Comparison of ENCODE assay signal across 8 cellular contexts in genomic region chr3:187025656-187026320, GRCh38.
DNase-seq lines count a peak whose midpoint lies in the region; ATAC-seq and TF ChIP-seq lines count a peak whose summit lies in the region.

No MANE protein-coding gene starts in this region.

- H3K9me2 ChIP-seq in PC-9 (ENCODE audit: insufficient read depth), result no peaks in the 10 kb centered on the region

- CTCF ChIA-PET in PC-9 (lab: Charles Lee), result no interaction called here

- intact Hi-C loops in posterior vena cava (cut with DNase I) (no loop called here), PC-9 (cut with micrococcal nuclease; ENCODE audit: unreplicated experiment) (no loop called here)

- no peak overlapping the region for H3K4me3 ChIP-seq in cardiac muscle cell
- no peak overlapping the region for H3K4me3 ChIP-seq in right atrium auricular region
- peak overlapping the region; percentile 47 for H3K4me3 ChIP-seq in effector memory CD4-positive, alpha-beta T cell (ENCODE audit: insufficient read depth, low read depth, low read length, poor library complexity, severe bottlenecking)
- no peak overlapping the region for H3K4me3 ChIP-seq in PC-9

- H4K20me1 ChIP-seq in PC-9 (ENCODE audit: insufficient read depth), result no peaks in the 10 kb centered on the region

- DNase-seq in cardiac muscle cell (ENCODE audit: low read depth in 1 of 2, low spot score in 1 of 2) (no peak), right atrium auricular region (ENCODE audit: low spot score) (no peak), SK-N-DZ (ENCODE audit: low spot score) (peak; percentile 43), NCI-H2196 (lab: John Stamatoyannopoulos, UW; ENCODE audit: unreplicated experiment) (no peak), posterior vena cava (ENCODE audit: low spot score) (no peak), PC-9 (no peak)
- no peak for DNase-seq in effector memory CD4-positive, alpha-beta T cell

- H3K27me3 ChIP-seq in cardiac muscle cell (no peaks in the 10 kb centered on the region), right atrium auricular region (no peaks in the 10 kb centered on the region), PC-9 (ENCODE audit: insufficient read depth, low read depth) (no peaks in the 10 kb centered on the region)
- no peaks in the 10 kb centered on the region for H3K27me3 ChIP-seq in effector memory CD4-positive, alpha-beta T cell (replicated peaks; ENCODE audit: control insufficient read depth, insufficient read depth, low read length, poor library complexity, severe bottlenecking)

- H3K4me2 ChIP-seq in PC-9, result no peak overlapping the region

- H2AFZ ChIP-seq in PC-9, result no peak overlapping the region

- POLR2A ChIA-PET in PC-9 (lab: Charles Lee; ENCODE audit: unreplicated experiment), result interaction anchor here (0.7 kb wide), 1 partner anchor 559 kb away, joined by 3 read pairs; no protein-coding TSS in a partner anchor

- H3K9me3 ChIP-seq in cardiac muscle cell (ENCODE audit: low read depth), result no peaks in the 10 kb centered on the region
- H3K9me3 ChIP-seq in right atrium auricular region, result no peaks in the 10 kb centered on the region
- no peaks in the 10 kb centered on the region for H3K9me3 ChIP-seq in effector memory CD4-positive, alpha-beta T cell (ENCODE audit: control insufficient read depth, low read length)
- no peaks in the 10 kb centered on the region for H3K9me3 ChIP-seq in PC-9 (ENCODE audit: insufficient read depth, low read depth)

- no TSS peak for BruUV-seq in PC-9 (replicated peaks; lab: Mats Ljungman, UMichigan)

- no peak for ATAC-seq in HG02571 (IDR thresholded peaks at IDR 0.05; ENCODE audit: unreplicated experiment)

- no peaks in the 10 kb centered on the region for H3K79me2 ChIP-seq in PC-9 (ENCODE audit: low read depth)

- peaks cover 42% of the 10 kb centered on the region for H3K4me1 ChIP-seq in cardiac muscle cell (ENCODE audit: low read depth)
- H3K4me1 ChIP-seq in right atrium auricular region, result peaks cover 0 to 22% of the 10 kb centered on the region in 2 donors
- H3K4me1 ChIP-seq in effector memory CD4-positive, alpha-beta T cell (ENCODE audit: control insufficient read depth, insufficient read depth, low read length, poor library complexity, severe bottlenecking), result peaks cover 49% of the 10 kb centered on the region
- H3K4me1 ChIP-seq in PC-9 (replicated peaks; ENCODE audit: insufficient read depth), result no peaks in the 10 kb centered on the region

- no peaks in the 10 kb centered on the region for H3F3A ChIP-seq in PC-9 (ENCODE audit: insufficient read depth, low read depth)

- peak overlapping the region; percentile 85 for H3K27ac ChIP-seq in cardiac muscle cell
- H3K27ac ChIP-seq in right atrium auricular region, result no peak overlapping the region
- H3K27ac ChIP-seq in effector memory CD4-positive, alpha-beta T cell (ENCODE audit: insufficient read depth, low read length, poor library complexity, severe bottlenecking), result peak overlapping the region; percentile 79
- H3K27ac ChIP-seq in PC-9, result no peak overlapping the region

- TF ChIP-seq CTCF in cardiac muscle cell (IDR thresholded peaks at IDR 0.05; ENCODE audit: low read depth, low read length), result no peak
- no peak for TF ChIP-seq CTCF in right atrium auricular region (IDR thresholded peaks at IDR 0.05)
- no peak for TF ChIP-seq CTCF in PC-9 (conservative IDR thresholded peaks at IDR 0.05)

- H3K36me3 ChIP-seq in cardiac muscle cell (no peaks in the 10 kb centered on the region), right atrium auricular region (no peaks in the 10 kb centered on the region), PC-9 (ENCODE audit: low read depth) (no peaks in the 10 kb centered on the region)
- no peaks in the 10 kb centered on the region for H3K36me3 ChIP-seq in effector memory CD4-positive, alpha-beta T cell (ENCODE audit: control insufficient read depth, insufficient read depth, low read length)

Comparison
In these comparisons a context has a peak if more than half of its experiments do, and no peak if none do; other contexts are left out.
1. H3K27ac ChIP-seq: peak in cardiac muscle cell (single experiment) and effector memory CD4-positive, alpha-beta T cell (single experiment); none in right atrium auricular region (0 of 2) and PC-9 (single experiment).